ENCODE assay signal across 9 cellular contexts in the genomic region with DNA sequence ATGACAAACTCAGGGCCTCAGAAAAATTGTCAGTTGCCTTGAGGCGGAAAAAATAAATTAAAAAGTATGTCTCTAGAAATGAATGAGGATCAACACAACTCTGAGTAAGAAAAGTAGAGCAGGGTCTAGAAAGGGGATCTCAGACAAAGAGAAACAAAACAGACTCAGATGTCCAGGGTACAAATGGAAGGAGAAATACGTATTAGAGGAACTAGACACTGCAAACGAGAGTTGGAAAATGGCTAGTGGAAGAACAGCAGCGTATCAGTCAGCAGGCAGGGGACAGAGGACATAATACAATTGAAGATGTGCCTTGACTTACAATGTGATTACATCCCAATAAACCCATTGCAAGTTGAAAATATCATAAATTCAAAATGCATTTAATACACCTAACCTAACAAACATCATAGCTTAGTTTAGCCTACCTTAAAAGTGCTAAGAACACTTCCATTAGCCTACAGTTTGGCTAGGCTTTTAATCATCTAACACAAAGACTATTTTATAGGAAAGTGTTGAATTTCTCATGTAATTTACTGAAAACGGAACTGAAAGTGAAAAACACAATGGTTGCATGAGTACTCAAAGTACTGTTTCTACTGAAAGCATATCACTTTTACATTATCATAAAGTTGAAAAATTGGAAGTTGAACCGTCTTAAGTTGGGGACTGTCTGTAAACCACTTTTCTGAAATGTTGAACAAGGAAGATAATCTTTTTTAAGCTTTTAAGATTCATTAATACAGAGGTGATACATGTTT.
DNase-seq lines count a peak whose midpoint lies in the region; ATAC-seq and TF ChIP-seq lines count a peak whose summit lies in the region.
"Had no signal": no experiment of that assay in that cellular context is flagged by ENCODE, and none has a peak within 500 bp of the region (broad histone marks: within the 10 kb centered on the region; RNA-seq: fewer than 3 reads in every experiment).

No MANE protein-coding gene starts in this region.

- H4K20me1 ChIP-seq in OCI-LY3 (ENCODE audit: insufficient read depth, low read length): no peaks in the 10 kb centered on the region

- H3K4me1 ChIP-seq in OCI-LY3 (ENCODE audit: low read length) (peaks cover 15% of the 10 kb centered on the region), right cardiac atrium (ENCODE audit: control insufficient read depth, insufficient read depth, low read length) (no peaks in the 10 kb centered on the region)

- WGBS in right cardiac atrium: 89% methylated on average over 6 of the region's 6 CpGs

- H3K27me3 ChIP-seq in OCI-LY3 (ENCODE audit: low read depth, low read length): no peaks in the 10 kb centered on the region
- H3K27me3 ChIP-seq in right cardiac atrium (ENCODE audit: control insufficient read depth, insufficient read depth): no peaks in the 10 kb centered on the region

- H3K4me3 ChIP-seq in OCI-LY3 (ENCODE audit: low read length) (no peak overlapping the region), right cardiac atrium (ENCODE audit: low read length) (no peak overlapping the region)

- in situ Hi-C loops in ACHN (cut with HindIII; ENCODE audit: low pct_ligation_motif_present, low pct_unique_long_range_greater_than_20kb, low sequenced_read_pairs): no loop called here

- TF ChIP-seq CTCF in OCI-LY3 (IDR thresholded peaks at IDR 0.05; ENCODE audit: low read depth, low read length): no peak

- H3K27ac ChIP-seq in OCI-LY3 (ENCODE audit: low read length) (peak overlapping the region; percentile 17; the same call in 1 of the 2 replicates), right cardiac atrium (ENCODE audit: low read length) (no peak overlapping the region)

- H3K4me2 ChIP-seq in OCI-LY3 (ENCODE audit: low read length): peak overlapping the region; percentile 45

- H3K9ac ChIP-seq in OCI-LY3 (ENCODE audit: low read length): no peak overlapping the region

- ATAC-seq in GM18858 (IDR thresholded peaks at IDR 0.05; ENCODE audit: unreplicated experiment) (peak; percentile 72), GM19468 (IDR thresholded peaks at IDR 0.05; ENCODE audit: extremely low read depth, unreplicated experiment) (peak; percentile 67), HG03060 (IDR thresholded peaks at IDR 0.05; ENCODE audit: low read depth, unreplicated experiment) (peak; percentile 61), right cardiac atrium (no peak)

- H2AFZ ChIP-seq in OCI-LY3 (ENCODE audit: low read depth, low read length): no peak overlapping the region

- intact Hi-C loops in right cardiac atrium (cut with DNase I): no loop called here

- H3K9me3 ChIP-seq in OCI-LY3 (ENCODE audit: insufficient read depth, low read length) (no peaks in the 10 kb centered on the region), right cardiac atrium (ENCODE audit: control insufficient read depth, low read length) (no peaks in the 10 kb centered on the region)

- no peaks in the 10 kb centered on the region for H3K79me2 ChIP-seq in OCI-LY3 (ENCODE audit: low read length)

- H3K36me3 ChIP-seq in OCI-LY3 (replicated peaks; ENCODE audit: low read depth, low read length): peaks cover 12% of the 10 kb centered on the region

- DNase-seq in right cardiac atrium (no peak), NCI-H2227 (lab: John Stamatoyannopoulos, UW; ENCODE audit: unreplicated experiment) (no peak), ACHN (no peak), RPMI8226 (no peak)
- DNase-seq: SW 1271 had no signal

Comparison
In these comparisons a context has a peak if more than half of its experiments do, and no peak if none do; other contexts are left out.
1. ATAC-seq: peak in GM18858 (single experiment), GM19468 (single experiment) and HG03060 (single experiment); none in right cardiac atrium (0 of 2).